19 cellular contexts compared by ENCODE assay signal in genomic region chr18:48668466-48669179, GRCh38.
DNase-seq lines count a peak whose midpoint lies in the region; ATAC-seq, FAIRE-seq and TF ChIP-seq lines count a peak whose summit lies in the region.
"Had no signal": no experiment of that assay in that cellular context is flagged by ENCODE, and none has a peak within 500 bp of the region (broad histone marks: within the 10 kb centered on the region; RNA-seq: fewer than 3 reads in every experiment).

No MANE protein-coding gene starts in this region.

- FAIRE-seq in HepG2 (lab: Jason Lieb, UNC), result no peak
- FAIRE-seq: endothelial cell of umbilical vein, GM19239 had no signal

- peaks cover 5 to 64% (median 47%) of the 10 kb centered on the region in 4 donors for H3K4me1 ChIP-seq in liver (ENCODE audit: control insufficient read depth in 4 of 4, insufficient read depth in 4 of 4, low read length in 3 of 4)
- H3K4me1 ChIP-seq in HepG2 (ENCODE audit: insufficient read depth, low read length), result peaks cover 12% of the 10 kb centered on the region
- peaks cover 4% of the 10 kb centered on the region for H3K4me1 ChIP-seq in hepatocyte (ENCODE audit: insufficient read depth)
- peaks cover 8% of the 10 kb centered on the region for H3K4me1 ChIP-seq in upper lobe of right lung
- H3K4me1 ChIP-seq: SJCRH30 had no signal

- H3K9ac ChIP-seq in liver (ENCODE audit: low read depth in 1 of 2, low read length in 2 of 2), result no peak overlapping the region
- no peak overlapping the region for H3K9ac ChIP-seq in HepG2 (ENCODE audit: insufficient read depth, low read depth, low read length)

- H3K4me3 ChIP-seq in liver (ENCODE audit: low read depth in 1 of 3, low read length in 3 of 3) (no peak overlapping the region), HepG2 (replicated peaks in 1 of 3; ENCODE audit: insufficient read depth in 1 of 3, low read depth in 2 of 3, low read length in 3 of 3) (no peak overlapping the region), WERI-Rb-1 (ENCODE audit: low read depth, low read length) (no peak overlapping the region), hepatocyte (no peak overlapping the region), upper lobe of right lung (no peak overlapping the region)
- H3K4me3 ChIP-seq: gastroesophageal sphincter, PC-9, SJCRH30 had no signal

- H3K27ac ChIP-seq in liver (ENCODE audit: low read depth in 1 of 2, low read length in 2 of 2) (no peak overlapping the region), HepG2 (ENCODE audit: extremely low read length, insufficient read depth, low read length) (no peak overlapping the region), WERI-Rb-1 (no peak overlapping the region), hepatocyte (no peak overlapping the region), upper lobe of right lung (no peak overlapping the region)
- H3K27ac ChIP-seq: gastroesophageal sphincter, PC-9, SJCRH30 had no signal

- intact Hi-C loops in HepG2 (cut with micrococcal nuclease; ENCODE audit: unreplicated experiment), result no loop called here
- intact Hi-C loops in upper lobe of right lung (cut with DNase I), result no loop called here

- H3K27me3 ChIP-seq in liver (ENCODE audit: control insufficient read depth in 4 of 4, insufficient read depth in 4 of 4, low read length in 3 of 4) (no peaks in the 10 kb centered on the region), HepG2 (ENCODE audit: control insufficient read depth in 1 of 2, insufficient read depth in 2 of 2, low read length in 2 of 2) (no peaks in the 10 kb centered on the region), WERI-Rb-1 (ENCODE audit: insufficient read depth, low read depth, severe bottlenecking) (no peaks in the 10 kb centered on the region), hepatocyte (no peaks in the 10 kb centered on the region), upper lobe of right lung (no peaks in the 10 kb centered on the region)
- H3K27me3 ChIP-seq: gastroesophageal sphincter, SJCRH30 had no signal

- no TSS peak for BruUV-seq in HepG2 (replicated peaks; lab: Mats Ljungman, UMichigan)

- H3K9me3 ChIP-seq in liver (ENCODE audit: control insufficient read depth in 4 of 4, low read length in 3 of 4) (no peaks in the 10 kb centered on the region), HepG2 (ENCODE audit: low read length) (peaks cover 4% of the 10 kb centered on the region; the same call in 1 of the 2 replicates), WERI-Rb-1 (ENCODE audit: severe bottlenecking) (peaks cover 21% of the 10 kb centered on the region), hepatocyte (ENCODE audit: low read depth) (no peaks in the 10 kb centered on the region), upper lobe of right lung (no peaks in the 10 kb centered on the region)
- H3K9me3 ChIP-seq: SJCRH30 had no signal

- no peak for ATAC-seq in HepG2
- ATAC-seq in upper lobe of right lung, result no peak
- no peak for ATAC-seq in GM18868 (IDR thresholded peaks at IDR 0.05; ENCODE audit: unreplicated experiment)
- ATAC-seq: gastroesophageal sphincter had no signal

- TF ChIP-seq POLR2A in HepG2 (IDR thresholded peaks at IDR 0.05; ENCODE audit: insufficient read depth in 1 of 2, low read depth in 2 of 2, low read length in 2 of 2), result no peak

- H3K4me2 ChIP-seq in HepG2 (ENCODE audit: low read depth, low read length) (no peak overlapping the region), hepatocyte (no peak overlapping the region)
- H3K4me2 ChIP-seq: PC-9 had no signal

- WGBS in liver, result 87% methylated on average over 15 of the region's 15 CpGs
- WGBS in HepG2 (ENCODE audit: low lambda C conversion rate), result 96% methylated on average over 15 of the region's 15 CpGs
- WGBS in hepatocyte (ENCODE audit: low lambda C conversion rate, missing lambda C conversion rate), result 91% methylated on average over 15 of the region's 15 CpGs

- DNase-seq in HepG2 (ENCODE audit: low spot score), result no peak
- DNase-seq in WERI-Rb-1, result no peak
- no peak for DNase-seq in hepatocyte (ENCODE audit: low spot score)
- peak; percentile 47 for DNase-seq in upper lobe of right lung
- DNase-seq in iPS-NIHi7 (ENCODE audit: extremely low spot score), result no peak
- DNase-seq in stimulated activated CD4-positive, alpha-beta T cell treated with anti-CD3 and anti-CD28 coated beads, Interleukin-4, amount 100 ng/mL, for 4 hours, result no peak
- DNase-seq: activated CD4-positive, alpha-beta T cell treated with anti-CD3 and anti-CD28 coated beads for 1 hour; activated naive CD4-positive, alpha-beta T cell; aorta; CD8-positive, alpha-beta memory T cell; cortex of kidney; SJCRH30; stimulated activated CD4-positive, alpha-beta T cell treated with anti-CD3 and anti-CD28 coated beads, Interleukin-2, amount 100 ng/mL, for 24 hours had no signal

- no peaks in the 10 kb centered on the region for H3K9me2 ChIP-seq in hepatocyte (replicated peaks; ENCODE audit: insufficient read depth)

- H2AFZ ChIP-seq in HepG2 (ENCODE audit: low read length) (no peak overlapping the region), hepatocyte (no peak overlapping the region)
- H2AFZ ChIP-seq: PC-9 had no signal

- in situ Hi-C loops in HepG2 (cut with HindIII; ENCODE audit: extremely low pct_ligation_motif_present, low pct_unique_long_range_greater_than_20kb), result no loop called here

- no peaks in the 10 kb centered on the region for H3K79me2 ChIP-seq in HepG2 (ENCODE audit: insufficient read depth, low read length)
- H3K79me2 ChIP-seq in hepatocyte, result no peaks in the 10 kb centered on the region

- TF ChIP-seq EP300 in HepG2 (IDR thresholded peaks at IDR 0.05; ENCODE audit: low read depth in 2 of 2, low read length in 2 of 2), result no peak
- no peak for TF ChIP-seq EP300 in HepG2 (CRISPR knock-in tag; IDR thresholded peaks at IDR 0.05; ENCODE audit: borderline replicate concordance)

- POLR2A ChIA-PET in HepG2 (lab: Yijun Ruan, JAX), result no interaction called here

- H4K20me1 ChIP-seq in HepG2 (ENCODE audit: insufficient read depth, low read length) (no peaks in the 10 kb centered on the region), hepatocyte (ENCODE audit: insufficient read depth, poor library complexity, severe bottlenecking) (no peaks in the 10 kb centered on the region)

- CTCF ChIA-PET in HepG2 (lab: Yijun Ruan, JAX; ENCODE audit: low intra/inter-chr PET ratio, low total read pairs), result interaction anchor here (1.5 kb wide), 1 partner anchor 193 kb away, joined by 9 read pairs; no protein-coding TSS in a partner anchor

- TF ChIP-seq CTCF in liver (IDR thresholded peaks at IDR 0.05; ENCODE audit: low read depth, low read length, missing input control), result peak; percentile 21
- TF ChIP-seq CTCF in HepG2 (CRISPR knock-in tag; IDR thresholded peaks at IDR 0.05), result no peak
- 0 out of 2 replicates have a peak, but pooled peaks have one; percentile 17 for TF ChIP-seq CTCF in WERI-Rb-1 (IDR thresholded peaks at IDR 0.05; ENCODE audit: low read depth, low read length)
- peak; percentile 7 for TF ChIP-seq CTCF in hepatocyte (IDR thresholded peaks at IDR 0.05; ENCODE audit: poor library complexity)
- no peak for TF ChIP-seq CTCF in upper lobe of right lung (IDR thresholded peaks at IDR 0.05)

- TF ChIP-seq RAD21 in liver (IDR thresholded peaks at IDR 0.05) (peak; percentile 45 to 47), HepG2 (CRISPR knock-in tag; IDR thresholded peaks at IDR 0.05) (no peak)

- H3K36me3 ChIP-seq in liver (ENCODE audit: control insufficient read depth in 4 of 4, insufficient read depth in 3 of 4, low read depth in 1 of 4, low read length in 3 of 4), result peaks cover 0 to 9% (median 4%) of the 10 kb centered on the region in 4 donors
- H3K36me3 ChIP-seq in HepG2 (replicated peaks in 1 of 2; ENCODE audit: control insufficient read depth in 1 of 2, insufficient read depth in 2 of 2, low read length in 2 of 2), result peaks cover 24 to 57% of the 10 kb centered on the region in 2 experiments
- H3K36me3 ChIP-seq in WERI-Rb-1, result peaks cover 39% of the 10 kb centered on the region
- H3K36me3 ChIP-seq in hepatocyte (replicated peaks; ENCODE audit: insufficient read depth, low read depth), result no peaks in the 10 kb centered on the region
- no peaks in the 10 kb centered on the region for H3K36me3 ChIP-seq in upper lobe of right lung

TF ChIP-seq in liver, 16 proteins besides CTCF, POLR2A, EP300 and RAD21 (continues in another document):
- TF ChIP-seq NR2F2 (IDR thresholded peaks at IDR 0.05), result no peak
- TF ChIP-seq YY1 (IDR thresholded peaks at IDR 0.05), result no peak

TF ChIP-seq in HepG2, 621 proteins besides CTCF, POLR2A, EP300 and RAD21 (continues in another document):
- TF ChIP-seq HIVEP1 (CRISPR knock-in tag; IDR thresholded peaks at IDR 0.05), result no peak
- no peak for TF ChIP-seq ZNF746 (CRISPR knock-in tag; IDR thresholded peaks at IDR 0.05)
- no peak for TF ChIP-seq EEA1 (CRISPR knock-in tag; IDR thresholded peaks at IDR 0.05; ENCODE audit: borderline replicate concordance)
- no peak for TF ChIP-seq ATF6 (CRISPR knock-in tag; conservative IDR thresholded peaks at IDR 0.05)
- no peak for TF ChIP-seq KLF12 (CRISPR knock-in tag; IDR thresholded peaks at IDR 0.05; ENCODE audit: borderline replicate concordance)
- no peak for TF ChIP-seq IRF2 (CRISPR knock-in tag; IDR thresholded peaks at IDR 0.05)
- TF ChIP-seq RNF2 (conservative IDR thresholded peaks at IDR 0.05; ENCODE audit: low read depth), result no peak
- no peak for TF ChIP-seq ZNF414 (CRISPR knock-in tag; IDR thresholded peaks at IDR 0.05)

Comparison
In these comparisons a context has a peak if more than half of its experiments do, and no peak if none do; other contexts are left out.
1. CTCF ChIP-seq: peak in liver (single experiment), WERI-Rb-1 (single experiment) and hepatocyte (single experiment); none in HepG2 (single experiment) and upper lobe of right lung (single experiment).